8 cellular contexts compared by ENCODE assay signal in the genomic region with DNA sequence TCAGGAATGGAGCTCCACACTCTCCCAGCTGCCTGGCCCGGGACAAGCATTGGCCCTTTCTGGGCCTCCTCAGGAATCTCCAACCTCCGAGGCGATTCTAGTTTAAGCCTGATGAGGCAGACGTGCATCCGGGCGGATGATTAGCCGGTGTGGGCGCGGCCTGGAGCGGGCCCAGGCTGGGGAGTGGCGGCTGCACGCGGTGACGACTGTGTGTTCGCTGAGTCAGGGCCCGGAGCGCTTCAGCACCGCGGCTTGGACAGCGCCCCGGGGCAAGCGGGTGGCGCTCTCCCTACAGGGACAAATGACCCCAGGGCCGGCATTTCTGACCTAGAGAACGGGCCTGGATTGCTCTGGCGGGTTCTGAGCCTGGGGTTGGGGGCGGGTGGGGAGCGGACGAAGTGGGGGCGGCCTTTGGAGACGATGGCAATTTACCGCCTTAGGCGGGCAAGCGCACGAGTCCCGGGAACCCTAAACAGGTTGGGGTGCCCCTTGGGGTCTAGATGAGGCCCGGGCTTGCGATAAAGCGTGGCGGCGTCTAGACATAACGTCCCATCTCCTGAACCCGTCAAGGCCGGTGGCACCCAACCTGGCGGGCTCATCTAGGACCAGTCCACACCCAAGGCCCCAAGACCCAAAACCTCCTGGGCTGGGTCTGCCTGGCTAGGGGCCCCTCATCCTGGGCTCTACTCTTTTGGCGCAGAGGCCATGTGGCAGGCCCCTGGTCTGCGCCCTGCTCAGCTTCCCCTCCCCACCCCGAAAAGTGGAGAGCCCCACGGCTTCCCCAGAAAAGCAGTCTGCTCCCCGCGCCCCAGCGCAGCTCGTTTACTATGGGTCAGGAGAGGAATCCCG. TPM values are rescaled to one million over a fixed set of nuclear protein-coding genes. Genes with fewer than 3 reads are reported as not detected.
DNase-seq lines count a peak whose midpoint lies in the region; ATAC-seq and TF ChIP-seq lines count a peak whose summit lies in the region.

No MANE protein-coding gene starts in this region.

- H3K36me3 ChIP-seq in mesenchymal stem cell (ENCODE audit: control insufficient read depth in 1 of 2, insufficient read depth in 2 of 2, low read depth in 1 of 2, low read length in 2 of 2) = no peaks in the 10 kb centered on the region

- in situ Hi-C loops in ACHN (cut with HindIII; ENCODE audit: low pct_ligation_motif_present, low pct_unique_long_range_greater_than_20kb, low sequenced_read_pairs) = no loop called here

- no peaks in the 10 kb centered on the region for H3K4me1 Mint-ChIP-seq in T-helper 2 cell treated with Interferon-gamma antibody and Interleukin-4, amounts not matched to agents 5 μg/mL and 100 μg/mL, for 36 hours (ENCODE audit: low read depth)

- DNase-seq in ACHN (peak; percentile 85), HEK293T (ENCODE audit: extremely low spot score) (peak; percentile 76), dedifferentiated amniotic fluid mesenchymal stem cell (ENCODE audit: extremely low spot score) (peak; percentile 38), mesenchymal stem cell (peak; percentile 83), NCI-H1417 treated with DMSO at 0.1 percent for 48 hours (lab: John Stamatoyannopoulos, UW) (no peak)
- peak; percentile 71 for DNase-seq in T-helper 2 cell treated with Interferon-gamma antibody and Interleukin-4, amounts not matched to agents 5 μg/mL and 100 μg/mL, for 36 hours (ENCODE audit: low spot score)
- peak; percentile 67 for DNase-seq in stimulated activated naive CD8-positive, alpha-beta T cell treated with anti-CD3 and anti-CD28 coated beads, Interleukin-15, Interleukin-2, amounts not matched to agents 100 U/mL and 50 U/mL, for 24 hours

- no peak overlapping the region for H4K91ac ChIP-seq in mesenchymal stem cell (ENCODE audit: low read length)

- no peak overlapping the region for H3K9ac ChIP-seq in mesenchymal stem cell (ENCODE audit: low read length)

- no peak overlapping the region for H2AFZ ChIP-seq in mesenchymal stem cell (ENCODE audit: low read depth, low read length)

- no peaks in the 10 kb centered on the region for H3K79me1 ChIP-seq in mesenchymal stem cell (replicated peaks; ENCODE audit: low read length, poor library complexity, severe bottlenecking)

- no peak overlapping the region for H4K8ac ChIP-seq in mesenchymal stem cell (ENCODE audit: low read length)

- no peak overlapping the region for H3K4me3 Mint-ChIP-seq in T-helper 2 cell treated with Interferon-gamma antibody and Interleukin-4, amounts not matched to agents 5 μg/mL and 100 μg/mL, for 36 hours

- ATAC-seq in stimulated activated naive CD8-positive, alpha-beta T cell treated with anti-CD3 and anti-CD28 coated beads, Interleukin-15, Interleukin-2, amounts not matched to agents 100 U/mL and 50 U/mL, for 24 hours = peak; percentile 92
- ATAC-seq in GM18517 (IDR thresholded peaks at IDR 0.05; ENCODE audit: unreplicated experiment) = no peak

- no peak overlapping the region for H3K4me3 ChIP-seq in mesenchymal stem cell (ENCODE audit: insufficient read depth in 1 of 2, low read depth in 1 of 2, low read length in 2 of 2)

- peaks cover 3% of the 10 kb centered on the region for H3K4me1 ChIP-seq in mesenchymal stem cell (ENCODE audit: control insufficient read depth, insufficient read depth, low read depth, low read length)

- H3K27me3 Mint-ChIP-seq in T-helper 2 cell treated with Interferon-gamma antibody and Interleukin-4, amounts not matched to agents 5 μg/mL and 100 μg/mL, for 36 hours (ENCODE audit: low read depth) = peaks cover 16% of the 10 kb centered on the region

- no peak overlapping the region for H2BK15ac ChIP-seq in mesenchymal stem cell (ENCODE audit: low read depth, poor library complexity, severe bottlenecking)

- no peak overlapping the region for H3K14ac ChIP-seq in mesenchymal stem cell (ENCODE audit: low read length in 2 of 2)

- peaks cover 58 to 63% of the 10 kb centered on the region in 2 experiments for H3K27me3 ChIP-seq in mesenchymal stem cell (ENCODE audit: control insufficient read depth in 1 of 2, insufficient read depth in 1 of 2, low read length in 2 of 2)

- no peak overlapping the region for H3K4me2 ChIP-seq in mesenchymal stem cell (ENCODE audit: low read length, poor library complexity, severe bottlenecking)

- no peak overlapping the region for H3K4ac ChIP-seq in mesenchymal stem cell (ENCODE audit: low read depth in 1 of 2, low read length in 2 of 2)

- H3K23ac ChIP-seq in mesenchymal stem cell (ENCODE audit: low read length in 2 of 2) = no peak overlapping the region

- H2BK12ac ChIP-seq in mesenchymal stem cell (ENCODE audit: low read length in 2 of 2) = no peak overlapping the region

- CTCF ChIA-PET in HEK293T (lab: Yijun Ruan, JAX) = no interaction called here

- H3K18ac ChIP-seq in mesenchymal stem cell (ENCODE audit: low read depth in 1 of 2, low read length in 2 of 2) = no peak overlapping the region

- POLR2A ChIA-PET in HEK293T (lab: Yijun Ruan, JAX) = interaction anchor here (0.7 to 0.8 kb wide), 2 partner anchors 22 to 24 kb away, joined by 3 read pairs; no protein-coding TSS in a partner anchor

- H2BK5ac ChIP-seq in mesenchymal stem cell (ENCODE audit: low read depth, low read length, poor library complexity, severe bottlenecking) = no peak overlapping the region

- no peak overlapping the region for H3K27ac ChIP-seq in mesenchymal stem cell (ENCODE audit: low read length, poor library complexity, severe bottlenecking)

- WGBS in mesenchymal stem cell = 26% methylated on average over 54 of the region's 54 CpGs

- no peaks in the 10 kb centered on the region for H3K9me3 ChIP-seq in mesenchymal stem cell (ENCODE audit: control insufficient read depth, low read length)

- no peak overlapping the region for H3K27ac Mint-ChIP-seq in T-helper 2 cell treated with Interferon-gamma antibody and Interleukin-4, amounts not matched to agents 5 μg/mL and 100 μg/mL, for 36 hours

- H3K36me3 Mint-ChIP-seq in T-helper 2 cell treated with Interferon-gamma antibody and Interleukin-4, amounts not matched to agents 5 μg/mL and 100 μg/mL, for 36 hours (ENCODE audit: low read depth) = no peaks in the 10 kb centered on the region

- no peak overlapping the region for H2AK5ac ChIP-seq in mesenchymal stem cell (ENCODE audit: low read length, severe bottlenecking)

- no peak overlapping the region for H2BK120ac ChIP-seq in mesenchymal stem cell (ENCODE audit: low read depth, low read length)

- H3K9me3 Mint-ChIP-seq in T-helper 2 cell treated with Interferon-gamma antibody and Interleukin-4, amounts not matched to agents 5 μg/mL and 100 μg/mL, for 36 hours = no peaks in the 10 kb centered on the region

TF ChIP-seq in HEK293T, 16 proteins besides CTCF, POLR2A, EP300 and RAD21:
- TF ChIP-seq ZNF384 (IDR thresholded peaks at IDR 0.05) = no peak
- no peak for TF ChIP-seq HDGF (IDR thresholded peaks at IDR 0.05; ENCODE audit: borderline replicate concordance)

RNA-seq across cellular contexts. Expression of gene ZNHIT3, which starts 22.3 kb away (rescaled TPM):
- 33.9 TPM for polyA plus RNA-seq in mesenchymal stem cell (2013, experiment 1 of 2)
- polyA plus RNA-seq in mesenchymal stem cell (2013, experiment 2 of 2) = 34.6 TPM
